In the genomic region with DNA sequence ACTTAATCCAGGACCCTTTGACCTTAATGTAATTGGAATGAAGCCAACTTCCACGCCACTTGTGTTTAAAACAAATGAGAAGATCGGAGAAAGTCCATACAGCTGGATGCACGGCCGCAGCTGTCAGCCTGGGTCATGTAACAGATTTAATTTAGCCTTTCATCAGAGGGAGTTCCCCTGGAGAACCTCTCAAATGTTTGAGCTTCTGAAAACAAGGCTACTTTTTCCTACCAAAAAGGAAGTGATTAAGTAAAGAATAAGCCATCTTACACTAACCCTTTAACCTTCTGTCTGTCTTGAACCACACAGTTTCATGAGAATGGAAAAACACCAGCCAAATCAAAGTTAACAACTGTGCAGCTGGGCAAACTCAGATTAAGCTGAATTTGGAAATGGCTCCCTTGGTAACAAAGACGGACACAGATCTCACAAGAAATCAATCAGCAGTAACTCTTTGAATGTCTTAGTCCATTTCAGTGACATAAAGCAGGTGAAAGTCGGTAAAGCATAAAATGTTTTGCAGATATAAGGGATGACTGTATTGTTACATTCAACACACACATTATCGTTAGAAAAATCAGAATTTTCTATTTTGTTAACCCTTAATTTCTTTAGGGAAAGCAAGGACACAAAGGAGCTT, we compare ENCODE assay signal across 8 cellular contexts.
DNase-seq lines count a peak whose midpoint lies in the region; ATAC-seq lines count a peak whose summit lies in the region.

No MANE protein-coding gene starts in this region.

- peak; percentile 45 for ATAC-seq in HG03442 (IDR thresholded peaks at IDR 0.05; ENCODE audit: unreplicated experiment)
- peak; percentile 73 for ATAC-seq in activated naive CD8-positive, alpha-beta T cell treated with anti-CD3 and anti-CD28 coated beads, Interleukin-2, amount 10 ng/mL, durations not matched to agents 7 days and 5 days (ENCODE audit: low read depth)
- ATAC-seq in esophagus mucosa, result no peak

- POLR2A ChIA-PET in activated naive CD8-positive, alpha-beta T cell treated with anti-CD3 and anti-CD28 coated beads, Interleukin-2, amount 10 ng/mL, durations not matched to agents 7 days and 5 days (lab: Charles Lee), result interaction anchor here (0.7 to 10.9 kb wide), 4 partner anchors 8 to 15 kb away, joined by 3 to 172 read pairs (median 6); no protein-coding TSS in a partner anchor

- peaks cover 6% of the 10 kb centered on the region for H3K9me3 Mint-ChIP-seq in activated naive CD4-positive, alpha-beta T cell treated with anti-CD3 and anti-CD28 coated beads, Interleukin-2, amount 50 U/mL, for 24 hours
- no peaks in the 10 kb centered on the region for H3K9me3 Mint-ChIP-seq in activated naive CD8-positive, alpha-beta T cell treated with anti-CD3 and anti-CD28 coated beads, Interleukin-2, amount 10 ng/mL, durations not matched to agents 7 days and 5 days

- H3K36me3 Mint-ChIP-seq in activated naive CD4-positive, alpha-beta T cell treated with anti-CD3 and anti-CD28 coated beads, Interleukin-2, amount 50 U/mL, for 24 hours, result peaks cover 34% of the 10 kb centered on the region
- peaks cover 41% of the 10 kb centered on the region for H3K36me3 Mint-ChIP-seq in activated naive CD8-positive, alpha-beta T cell treated with anti-CD3 and anti-CD28 coated beads, Interleukin-2, amount 10 ng/mL, durations not matched to agents 7 days and 5 days

- H3K27me3 Mint-ChIP-seq in activated naive CD4-positive, alpha-beta T cell treated with anti-CD3 and anti-CD28 coated beads, Interleukin-2, amount 50 U/mL, for 24 hours, result no peaks in the 10 kb centered on the region
- no peaks in the 10 kb centered on the region for H3K27me3 Mint-ChIP-seq in activated naive CD8-positive, alpha-beta T cell treated with anti-CD3 and anti-CD28 coated beads, Interleukin-2, amount 10 ng/mL, durations not matched to agents 7 days and 5 days

- peaks cover 83% of the 10 kb centered on the region for H3K4me1 Mint-ChIP-seq in activated naive CD4-positive, alpha-beta T cell treated with anti-CD3 and anti-CD28 coated beads, Interleukin-2, amount 50 U/mL, for 24 hours
- H3K4me1 Mint-ChIP-seq in activated naive CD8-positive, alpha-beta T cell treated with anti-CD3 and anti-CD28 coated beads, Interleukin-2, amount 10 ng/mL, durations not matched to agents 7 days and 5 days, result peaks cover 65% of the 10 kb centered on the region

- no peak for DNase-seq in activated naive CD4-positive, alpha-beta T cell treated with anti-CD3 and anti-CD28 coated beads, Interleukin-2, amount 50 U/mL, for 16 hours
- DNase-seq in activated naive CD8-positive, alpha-beta T cell treated with anti-CD3 and anti-CD28 coated beads, Interleukin-2, amount 10 ng/mL, durations not matched to agents 7 days and 5 days, result no peak
- DNase-seq in non-pigmented ciliary epithelial cell (ENCODE audit: low read depth) (peak; percentile 80), putamen (ENCODE audit: low spot score) (no peak), cerebellar cortex (ENCODE audit: low spot score) (no peak)

- H3K27ac Mint-ChIP-seq in activated naive CD4-positive, alpha-beta T cell treated with anti-CD3 and anti-CD28 coated beads, Interleukin-2, amount 50 U/mL, for 24 hours, result peak overlapping the region; percentile 98
- peak overlapping the region; percentile 86 for H3K27ac Mint-ChIP-seq in activated naive CD8-positive, alpha-beta T cell treated with anti-CD3 and anti-CD28 coated beads, Interleukin-2, amount 10 ng/mL, durations not matched to agents 7 days and 5 days

- H3K4me3 Mint-ChIP-seq in activated naive CD4-positive, alpha-beta T cell treated with anti-CD3 and anti-CD28 coated beads, Interleukin-2, amount 50 U/mL, for 24 hours, result peak overlapping the region; percentile 89
- H3K4me3 Mint-ChIP-seq in activated naive CD8-positive, alpha-beta T cell treated with anti-CD3 and anti-CD28 coated beads, Interleukin-2, amount 10 ng/mL, durations not matched to agents 7 days and 5 days, result peak overlapping the region; percentile 77
